In genomic region chr21:44812640-44813039, GRCh38 we compare ENCODE assay signal across 33 cellular contexts.
"Had no signal": no experiment of that assay in that cellular context is flagged by ENCODE, and none has a peak within 500 bp of the region (broad histone marks: within the 10 kb centered on the region; RNA-seq: fewer than 3 reads in every experiment).

No MANE protein-coding gene starts in this region.

- ATAC-seq: activated CD4-positive, CD25-positive, alpha-beta regulatory T cell treated with anti-CD3 and anti-CD28 coated beads, Interleukin-2, amount 50 U/mL, for 24 hours; esophagus mucosa; left cardiac atrium; naive thymus-derived CD4-positive, alpha-beta T cell; psoas muscle; stimulated activated effector memory CD8-positive, alpha-beta T cell treated with anti-CD3 and anti-CD28 coated beads, Interleukin-12 subunit alpha, Interleukin-12 subunit beta, amount 100 ng/mL, for 72 hours had no signal

- H3K9ac ChIP-seq: parathyroid adenoma had no signal

- H3K4me3 ChIP-seq: ascending aorta, cardiac muscle cell, coronary artery, dorsolateral prefrontal cortex, psoas muscle, sigmoid colon, vagina had no signal

- H3K4me1 ChIP-seq: parathyroid adenoma had no signal

- H3K9me3 Mint-ChIP-seq: activated naive CD4-positive, alpha-beta T cell treated with anti-CD3 and anti-CD28 coated beads, Interleukin-2, amount 10 ng/mL, durations not matched to agents 7 days and 5 days; activated naive CD8-positive, alpha-beta T cell treated with anti-CD3 and anti-CD28 coated beads, Interleukin-2, amount 10 ng/mL, durations not matched to agents 7 days and 5 days; brain; neural crest cell; stimulated activated effector memory CD8-positive, alpha-beta T cell treated with anti-CD3 and anti-CD28 coated beads, Interleukin-12 subunit alpha, Interleukin-12 subunit beta, amount 100 ng/mL, for 72 hours; stimulated activated naive CD8-positive, alpha-beta T cell treated with anti-CD3 and anti-CD28 coated beads, Interleukin-15, Interleukin-2, amounts not matched to agents 100 ng/mL and 50 ng/mL, for 24 hours; type B pancreatic cell had no signal

- H3K9me3 ChIP-seq: ascending aorta, psoas muscle, sigmoid colon, vagina had no signal

- H3K27ac ChIP-seq: ascending aorta, cardiac muscle cell, coronary artery, parathyroid adenoma, psoas muscle, sigmoid colon, vagina had no signal

- H3K4me3 Mint-ChIP-seq: activated naive CD4-positive, alpha-beta T cell treated with anti-CD3 and anti-CD28 coated beads, Interleukin-2, amount 10 ng/mL, durations not matched to agents 7 days and 5 days; activated naive CD8-positive, alpha-beta T cell treated with anti-CD3 and anti-CD28 coated beads, Interleukin-2, amount 10 ng/mL, durations not matched to agents 7 days and 5 days; naive thymus-derived CD4-positive, alpha-beta T cell; neural crest cell; stimulated activated effector memory CD8-positive, alpha-beta T cell treated with anti-CD3 and anti-CD28 coated beads, Interleukin-12 subunit alpha, Interleukin-12 subunit beta, amount 100 ng/mL, for 72 hours; stimulated activated naive CD8-positive, alpha-beta T cell treated with anti-CD3 and anti-CD28 coated beads, Interleukin-15, Interleukin-2, amounts not matched to agents 100 ng/mL and 50 ng/mL, for 24 hours; type B pancreatic cell had no signal

- DNase-seq: activated CD4-positive, alpha-beta T cell treated with anti-CD3 and anti-CD28 coated beads for 48 hours; activated CD4-positive, alpha-beta T cell treated with anti-CD3 and anti-CD28 coated beads, Interleukin-2, amount 50 U/mL, for 48 hours; activated CD8-positive, alpha-beta memory T cell treated with anti-CD3 and anti-CD28 coated beads for 24 hours; activated gamma-delta T cell; activated naive CD4-positive, alpha-beta T cell treated with anti-CD3 and anti-CD28 coated beads, Interleukin-2, amount 10 ng/mL, durations not matched to agents 7 days and 5 days; activated naive CD8-positive, alpha-beta T cell treated with anti-CD3 and anti-CD28 coated beads, Interleukin-2, amount 10 ng/mL, durations not matched to agents 7 days and 5 days; cerebellar nuclear complex; dorsolateral prefrontal cortex; effector memory CD4-positive, alpha-beta T cell; foreskin fibroblast; head of caudate nucleus; hippocampal formation; left cardiac atrium; mammary epithelial cell; midbrain; naive thymus-derived CD4-positive, alpha-beta T cell; occipital lobe; psoas muscle; small intestine; stimulated activated CD4-positive, alpha-beta T cell treated with anti-CD3 and anti-CD28 coated beads, Interleukin-4, amount 100 ng/mL, for 24 hours had no signal

- H2AFZ ChIP-seq: parathyroid adenoma had no signal

- H3K27ac Mint-ChIP-seq: activated naive CD4-positive, alpha-beta T cell treated with anti-CD3 and anti-CD28 coated beads, Interleukin-2, amount 10 ng/mL, durations not matched to agents 7 days and 5 days; activated naive CD8-positive, alpha-beta T cell treated with anti-CD3 and anti-CD28 coated beads, Interleukin-2, amount 10 ng/mL, durations not matched to agents 7 days and 5 days; stimulated activated effector memory CD8-positive, alpha-beta T cell treated with anti-CD3 and anti-CD28 coated beads, Interleukin-12 subunit alpha, Interleukin-12 subunit beta, amount 100 ng/mL, for 72 hours; stimulated activated naive CD8-positive, alpha-beta T cell treated with anti-CD3 and anti-CD28 coated beads, Interleukin-15, Interleukin-2, amounts not matched to agents 100 ng/mL and 50 ng/mL, for 24 hours; type B pancreatic cell had no signal

- H3K27me3 ChIP-seq: ascending aorta, cardiac muscle cell, dorsolateral prefrontal cortex, sigmoid colon, vagina had no signal

- H3K27me3 Mint-ChIP-seq: activated naive CD4-positive, alpha-beta T cell treated with anti-CD3 and anti-CD28 coated beads, Interleukin-2, amount 10 ng/mL, durations not matched to agents 7 days and 5 days; activated naive CD8-positive, alpha-beta T cell treated with anti-CD3 and anti-CD28 coated beads, Interleukin-2, amount 10 ng/mL, durations not matched to agents 7 days and 5 days; brain; naive thymus-derived CD4-positive, alpha-beta T cell; stimulated activated naive CD8-positive, alpha-beta T cell treated with anti-CD3 and anti-CD28 coated beads, Interleukin-15, Interleukin-2, amounts not matched to agents 100 ng/mL and 50 ng/mL, for 24 hours; type B pancreatic cell had no signal
